ENCODE assay signal across 15 cellular contexts in the genomic region with DNA sequence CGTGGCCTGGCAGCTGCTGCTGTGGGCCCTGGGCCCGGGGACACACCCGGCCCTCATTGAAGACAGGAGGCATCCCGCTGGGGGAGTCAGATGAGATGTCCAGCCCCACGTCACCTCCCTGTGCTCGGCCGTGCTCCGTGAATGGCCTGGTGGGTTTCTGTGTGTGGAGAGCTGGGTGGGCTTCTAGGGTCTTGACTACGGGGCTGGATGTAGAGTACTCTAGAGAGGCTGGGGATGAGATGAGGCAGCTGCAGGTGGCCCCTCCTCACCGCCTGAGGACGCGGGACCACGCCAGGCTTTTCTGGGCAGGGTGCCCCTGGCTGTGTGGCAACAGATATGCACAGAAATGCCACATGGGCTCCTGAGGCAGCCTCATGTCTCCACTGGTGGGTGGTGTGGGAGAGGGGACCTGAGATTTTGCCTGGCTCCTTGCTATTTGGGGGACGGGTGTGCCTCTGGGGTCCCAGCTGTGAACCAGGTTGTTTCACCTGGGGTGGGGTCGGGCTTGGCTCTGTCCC. TPM values are rescaled to one million over a fixed set of nuclear protein-coding genes. Genes with fewer than 3 reads are reported as not detected.
"Had no signal": no experiment of that assay in that cellular context is flagged by ENCODE, and none has a peak within 500 bp of the region (broad histone marks: within the 10 kb centered on the region; RNA-seq: fewer than 3 reads in every experiment).

No MANE protein-coding gene starts in this region.

- H3K36me3 ChIP-seq: heart right ventricle, neutrophil, uterus had no signal

- H3K9me3 ChIP-seq: neutrophil, uterus had no signal

- H3K4me1 ChIP-seq: uterus had no signal

- H3K27ac Mint-ChIP-seq: activated T-helper 1 cell treated with anti-CD3 and anti-CD28 coated beads, Interleukin-12 subunit alpha, Interleukin-12 subunit beta, Interleukin-2, Interleukin-4 antibody, amounts not matched to agents 30 ng/mL and 10 ng/mL and 1 ng/mL, durations not matched to agents 14 hours and 24 hours and 36 hours had no signal

- DNase-seq: activated CD4-positive, alpha-beta T cell treated with anti-CD3 and anti-CD28 coated beads for 48 hours; activated naive CD4-positive, alpha-beta T cell; foreskin melanocyte; mesenchymal stem cell; uterus had no signal

- ATAC-seq: heart right ventricle, left ventricle myocardium superior had no signal

- FAIRE-seq: bronchial epithelial cell, endothelial cell of umbilical vein had no signal

- H3K4me3 ChIP-seq: heart right ventricle, uterus had no signal

- H3K27ac ChIP-seq: heart right ventricle, neutrophil, uterus, VCaP had no signal

- H3K4me3 Mint-ChIP-seq: activated T-helper 1 cell treated with anti-CD3 and anti-CD28 coated beads, Interleukin-12 subunit alpha, Interleukin-12 subunit beta, Interleukin-2, Interleukin-4 antibody, amounts not matched to agents 30 ng/mL and 10 ng/mL and 1 ng/mL, durations not matched to agents 14 hours and 24 hours and 36 hours had no signal

RNA-seq across cellular contexts. Expression of gene BHLHE23, which starts 8.4 kb away (rescaled TPM):
- total RNA-seq: activated T-helper 1 cell treated with anti-CD3 and anti-CD28 coated beads, Interleukin-12 subunit alpha, Interleukin-12 subunit beta, Interleukin-2, Interleukin-4 antibody, amounts not matched to agents 30 ng/mL and 10 ng/mL and 1 ng/mL, durations not matched to agents 14 hours and 24 hours and 36 hours; aorta; bronchial epithelial cell; endothelial cell of umbilical vein; heart right ventricle; kidney epithelial cell; left ventricle myocardium superior; skeletal muscle tissue; uterus had no signal
- polyA plus RNA-seq: aorta, endothelial cell of umbilical vein had no signal
